1 cellular context compared by ENCODE assay signal in the genomic region with DNA sequence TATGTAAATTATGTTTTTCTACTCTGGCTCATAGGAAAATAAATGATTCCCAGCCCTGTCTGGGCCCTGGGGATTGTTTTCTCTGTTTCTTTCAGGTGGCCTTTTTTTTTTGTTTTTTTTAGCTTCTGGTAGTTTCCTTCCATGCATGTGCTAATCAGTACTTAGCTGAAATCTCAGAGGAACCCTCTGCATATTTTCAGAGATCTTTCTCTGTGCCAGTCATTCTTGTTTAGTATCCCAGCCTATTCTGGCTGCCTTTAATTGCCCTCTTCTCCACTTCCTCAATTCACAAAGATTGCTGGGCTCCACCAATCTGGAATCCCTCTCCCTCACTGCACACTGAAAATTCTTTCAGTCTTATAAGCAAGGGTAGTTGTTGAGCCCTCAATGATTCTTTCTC.
TF ChIP-seq lines count a peak whose summit lies in the region.

No MANE protein-coding gene starts in this region.

TF ChIP-seq in GM23338, 12 proteins besides CTCF, POLR2A, EP300 and RAD21 (continued from another document):
- TF ChIP-seq, protein P1, sequence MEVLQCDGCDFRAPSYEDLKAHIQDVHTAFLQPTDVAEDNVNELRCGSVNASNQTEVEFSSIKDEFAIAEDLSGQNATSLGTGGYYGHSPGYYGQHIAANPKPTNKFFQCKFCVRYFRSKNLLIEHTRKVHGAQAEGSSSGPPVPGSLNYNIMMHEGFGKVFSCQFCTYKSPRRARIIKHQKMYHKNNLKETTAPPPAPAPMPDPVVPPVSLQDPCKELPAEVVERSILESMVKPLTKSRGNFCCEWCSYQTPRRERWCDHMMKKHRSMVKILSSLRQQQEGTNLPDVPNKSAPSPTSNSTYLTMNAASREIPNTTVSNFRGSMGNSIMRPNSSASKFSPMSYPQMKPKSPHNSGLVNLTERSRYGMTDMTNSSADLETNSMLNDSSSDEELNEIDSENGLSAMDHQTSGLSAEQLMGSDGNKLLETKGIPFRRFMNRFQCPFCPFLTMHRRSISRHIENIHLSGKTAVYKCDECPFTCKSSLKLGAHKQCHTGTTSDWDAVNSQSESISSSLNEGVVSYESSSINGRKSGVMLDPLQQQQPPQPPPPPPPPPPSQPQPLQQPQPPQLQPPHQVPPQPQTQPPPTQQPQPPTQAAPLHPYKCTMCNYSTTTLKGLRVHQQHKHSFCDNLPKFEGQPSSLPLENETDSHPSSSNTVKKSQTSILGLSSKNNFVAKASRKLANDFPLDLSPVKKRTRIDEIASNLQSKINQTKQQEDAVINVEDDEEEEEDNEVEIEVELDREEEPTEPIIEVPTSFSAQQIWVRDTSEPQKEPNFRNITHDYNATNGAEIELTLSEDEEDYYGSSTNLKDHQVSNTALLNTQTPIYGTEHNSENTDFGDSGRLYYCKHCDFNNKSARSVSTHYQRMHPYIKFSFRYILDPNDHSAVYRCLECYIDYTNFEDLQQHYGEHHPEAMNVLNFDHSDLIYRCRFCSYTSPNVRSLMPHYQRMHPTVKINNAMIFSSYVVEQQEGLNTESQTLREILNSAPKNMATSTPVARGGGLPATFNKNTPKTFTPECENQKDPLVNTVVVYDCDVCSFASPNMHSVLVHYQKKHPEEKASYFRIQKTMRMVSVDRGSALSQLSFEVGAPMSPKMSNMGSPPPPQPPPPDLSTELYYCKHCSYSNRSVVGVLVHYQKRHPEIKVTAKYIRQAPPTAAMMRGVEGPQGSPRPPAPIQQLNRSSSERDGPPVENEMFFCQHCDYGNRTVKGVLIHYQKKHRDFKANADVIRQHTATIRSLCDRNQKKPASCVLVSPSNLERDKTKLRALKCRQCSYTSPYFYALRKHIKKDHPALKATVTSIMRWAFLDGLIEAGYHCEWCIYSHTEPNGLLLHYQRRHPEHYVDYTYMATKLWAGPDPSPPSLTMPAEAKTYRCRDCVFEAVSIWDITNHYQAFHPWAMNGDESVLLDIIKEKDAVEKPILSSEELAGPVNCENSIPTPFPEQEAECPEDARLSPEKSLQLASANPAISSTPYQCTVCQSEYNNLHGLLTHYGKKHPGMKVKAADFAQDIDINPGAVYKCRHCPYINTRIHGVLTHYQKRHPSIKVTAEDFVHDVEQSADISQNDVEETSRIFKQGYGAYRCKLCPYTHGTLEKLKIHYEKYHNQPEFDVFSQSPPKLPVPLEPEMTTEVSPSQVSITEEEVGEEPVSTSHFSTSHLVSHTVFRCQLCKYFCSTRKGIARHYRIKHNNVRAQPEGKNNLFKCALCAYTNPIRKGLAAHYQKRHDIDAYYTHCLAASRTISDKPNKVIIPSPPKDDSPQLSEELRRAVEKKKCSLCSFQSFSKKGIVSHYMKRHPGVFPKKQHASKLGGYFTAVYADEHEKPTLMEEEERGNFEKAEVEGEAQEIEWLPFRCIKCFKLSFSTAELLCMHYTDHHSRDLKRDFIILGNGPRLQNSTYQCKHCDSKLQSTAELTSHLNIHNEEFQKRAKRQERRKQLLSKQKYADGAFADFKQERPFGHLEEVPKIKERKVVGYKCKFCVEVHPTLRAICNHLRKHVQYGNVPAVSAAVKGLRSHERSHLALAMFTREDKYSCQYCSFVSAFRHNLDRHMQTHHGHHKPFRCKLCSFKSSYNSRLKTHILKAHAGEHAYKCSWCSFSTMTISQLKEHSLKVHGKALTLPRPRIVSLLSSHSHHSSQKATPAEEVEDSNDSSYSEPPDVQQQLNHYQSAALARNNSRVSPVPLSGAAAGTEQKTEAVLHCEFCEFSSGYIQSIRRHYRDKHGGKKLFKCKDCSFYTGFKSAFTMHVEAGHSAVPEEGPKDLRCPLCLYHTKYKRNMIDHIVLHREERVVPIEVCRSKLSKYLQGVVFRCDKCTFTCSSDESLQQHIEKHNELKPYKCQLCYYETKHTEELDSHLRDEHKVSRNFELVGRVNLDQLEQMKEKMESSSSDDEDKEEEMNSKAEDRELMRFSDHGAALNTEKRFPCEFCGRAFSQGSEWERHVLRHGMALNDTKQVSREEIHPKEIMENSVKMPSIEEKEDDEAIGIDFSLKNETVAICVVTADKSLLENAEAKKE (CRISPR knock-in tag; IDR thresholded peaks at IDR 0.05): no peak
- TF ChIP-seq POLR2AphosphoS5 (IDR thresholded peaks at IDR 0.05; ENCODE audit: low read depth) (no peak), NANOG (IDR thresholded peaks at IDR 0.05; ENCODE audit: borderline replicate concordance) (no peak), ZNF114 (CRISPR knock-in tag; IDR thresholded peaks at IDR 0.05) (no peak), EZH2phosphoT487 (IDR thresholded peaks at IDR 0.05; ENCODE audit: unreplicated experiment) (no peak), EZH2 (IDR thresholded peaks at IDR 0.05; ENCODE audit: low read depth, unreplicated experiment) (no peak)
- TF ChIP-seq, protein P2, sequence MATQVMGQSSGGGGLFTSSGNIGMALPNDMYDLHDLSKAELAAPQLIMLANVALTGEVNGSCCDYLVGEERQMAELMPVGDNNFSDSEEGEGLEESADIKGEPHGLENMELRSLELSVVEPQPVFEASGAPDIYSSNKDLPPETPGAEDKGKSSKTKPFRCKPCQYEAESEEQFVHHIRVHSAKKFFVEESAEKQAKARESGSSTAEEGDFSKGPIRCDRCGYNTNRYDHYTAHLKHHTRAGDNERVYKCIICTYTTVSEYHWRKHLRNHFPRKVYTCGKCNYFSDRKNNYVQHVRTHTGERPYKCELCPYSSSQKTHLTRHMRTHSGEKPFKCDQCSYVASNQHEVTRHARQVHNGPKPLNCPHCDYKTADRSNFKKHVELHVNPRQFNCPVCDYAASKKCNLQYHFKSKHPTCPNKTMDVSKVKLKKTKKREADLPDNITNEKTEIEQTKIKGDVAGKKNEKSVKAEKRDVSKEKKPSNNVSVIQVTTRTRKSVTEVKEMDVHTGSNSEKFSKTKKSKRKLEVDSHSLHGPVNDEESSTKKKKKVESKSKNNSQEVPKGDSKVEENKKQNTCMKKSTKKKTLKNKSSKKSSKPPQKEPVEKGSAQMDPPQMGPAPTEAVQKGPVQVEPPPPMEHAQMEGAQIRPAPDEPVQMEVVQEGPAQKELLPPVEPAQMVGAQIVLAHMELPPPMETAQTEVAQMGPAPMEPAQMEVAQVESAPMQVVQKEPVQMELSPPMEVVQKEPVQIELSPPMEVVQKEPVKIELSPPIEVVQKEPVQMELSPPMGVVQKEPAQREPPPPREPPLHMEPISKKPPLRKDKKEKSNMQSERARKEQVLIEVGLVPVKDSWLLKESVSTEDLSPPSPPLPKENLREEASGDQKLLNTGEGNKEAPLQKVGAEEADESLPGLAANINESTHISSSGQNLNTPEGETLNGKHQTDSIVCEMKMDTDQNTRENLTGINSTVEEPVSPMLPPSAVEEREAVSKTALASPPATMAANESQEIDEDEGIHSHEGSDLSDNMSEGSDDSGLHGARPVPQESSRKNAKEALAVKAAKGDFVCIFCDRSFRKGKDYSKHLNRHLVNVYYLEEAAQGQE (IDR thresholded peaks at IDR 0.05; ENCODE audit: unreplicated experiment): no peak
